8 cellular contexts compared by ENCODE assay signal in genomic region chr1:31939484-31940329, GRCh38. TPM values are rescaled to one million over a fixed set of nuclear protein-coding genes. Genes with fewer than 3 reads are reported as not detected.
DNase-seq lines count a peak whose midpoint lies in the region; ATAC-seq and TF ChIP-seq lines count a peak whose summit lies in the region.

No MANE protein-coding gene starts in this region.

- 65 to 68% (median 66%) methylated on average over 16 of the region's 16 CpGs for WGBS in ovary, 3 donors

- H3K36me3 ChIP-seq in ovary (no peaks in the 10 kb centered on the region), uterus (no peaks in the 10 kb centered on the region)

- intact Hi-C loops in ovary (cut with DNase I) (no loop called here), uterus (cut with DNase I; ENCODE audit: low total_unique reads) (no loop called here)

- TF ChIP-seq POLR2A in ovary (IDR thresholded peaks at IDR 0.05) (no peak), uterus (IDR thresholded peaks at IDR 0.05) (no peak)

- peak; percentile 89 for DNase-seq in DMS53 (lab: John Stamatoyannopoulos, UW)
- peak; percentile 96 for DNase-seq in NOMO-1 treated with DMSO at 0.1 percent for 48 hours (lab: John Stamatoyannopoulos, UW; ENCODE audit: unreplicated experiment)
- DNase-seq in activated CD8-positive, alpha-beta memory T cell treated with anti-CD3 and anti-CD28 coated beads for 24 hours = peak; percentile 90
- DNase-seq in epithelial cell of esophagus (ENCODE audit: low read depth) = peak; percentile 84
- DNase-seq in ovary = peak; percentile 72 to 82 (median 77)
- DNase-seq in uterus = peak; percentile 74 to 80

- ATAC-seq in GM21737 (IDR thresholded peaks at IDR 0.05; ENCODE audit: unreplicated experiment) (peak; percentile 28), HG03469 (IDR thresholded peaks at IDR 0.05; ENCODE audit: unreplicated experiment) (no peak)

- H3K27ac ChIP-seq in ovary (peak overlapping the region; percentile 49 to 86), uterus (peak overlapping the region; percentile 95 to 96)

- TF ChIP-seq EP300 in ovary (IDR thresholded peaks at IDR 0.05) = no peak

- H3K4me3 ChIP-seq in epithelial cell of esophagus (ENCODE audit: low read length) (no peak overlapping the region), ovary (no peak overlapping the region), uterus (no peak overlapping the region)

- H3K27me3 ChIP-seq in ovary (no peaks in the 10 kb centered on the region), uterus (no peaks in the 10 kb centered on the region)

- H3K9me3 ChIP-seq in ovary (no peaks in the 10 kb centered on the region), uterus (no peaks in the 10 kb centered on the region)

- H3K4me1 ChIP-seq in ovary (ENCODE audit: insufficient read depth) (peaks cover 4% of the 10 kb centered on the region), uterus (peaks cover 8 to 13% of the 10 kb centered on the region in 2 donors)

- peak; percentile 63 for TF ChIP-seq CTCF in epithelial cell of esophagus (IDR thresholded peaks at IDR 0.05; ENCODE audit: insufficient read depth, low read depth, low read length, missing control alignments)
- peak in 2 of 3 donors; percentile 43 to 55 for TF ChIP-seq CTCF in ovary (IDR thresholded peaks at IDR 0.05)
- TF ChIP-seq CTCF in uterus (IDR thresholded peaks at IDR 0.05) = peak; percentile 14 to 57 (median 34)

RNA-seq across cellular contexts. Expression of gene PTP4A2, which starts 1.5 kb away (rescaled TPM):
- total RNA-seq in ovary (100 to 1,000 TPM; 207 to 366 (median 249) TPM), uterus (100 to 1,000 TPM; 276 to 567 (median 333) TPM)
- polyA plus RNA-seq in ovary = 100 to 1,000 TPM in 1 of 2 donors, 10 to 100 TPM in 1; 92.5 to 246 TPM
